In the genomic region with DNA sequence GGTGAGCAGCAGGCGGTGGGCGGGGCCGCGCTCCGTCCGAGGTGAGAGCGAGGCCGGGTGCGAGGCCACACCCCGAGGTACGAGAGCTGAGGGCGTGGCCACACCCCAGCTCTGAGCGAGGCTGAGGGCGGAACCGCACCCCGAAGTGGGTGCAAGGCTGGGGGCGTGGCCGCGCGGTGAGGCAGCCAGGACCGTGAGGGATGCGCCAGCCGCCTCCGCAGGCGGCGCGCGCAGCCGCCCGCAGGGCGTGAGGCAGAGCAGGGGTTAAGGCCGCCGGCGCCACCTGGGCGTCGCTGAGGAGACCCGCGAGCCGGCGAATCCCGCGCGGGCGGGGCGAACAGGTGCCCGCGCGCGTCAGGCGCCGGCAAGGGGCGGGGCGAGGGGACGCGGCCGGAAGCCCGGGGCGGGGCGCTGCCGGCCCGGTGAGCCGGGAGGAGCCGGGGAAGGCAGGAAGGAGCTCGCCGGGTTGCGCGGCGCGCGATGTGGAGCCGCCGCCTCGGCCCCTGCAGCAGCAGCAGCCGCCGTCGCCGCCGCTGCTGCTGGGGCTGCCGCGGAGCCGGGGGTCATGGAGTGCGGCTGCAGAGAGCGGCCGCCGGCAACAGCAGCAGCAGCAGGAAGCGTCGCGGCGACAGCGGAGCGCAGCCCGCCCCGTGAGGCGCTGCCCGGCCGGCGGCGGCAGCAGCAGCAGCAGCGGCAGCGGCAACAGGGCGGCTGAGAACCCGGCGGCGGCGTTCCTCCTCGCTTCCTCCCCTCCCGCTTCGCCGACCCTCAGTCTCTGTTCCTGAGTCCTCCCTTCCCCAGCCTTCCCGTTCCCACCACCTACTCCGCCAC, we compare ENCODE assay signal across 1 cellular context.
TF ChIP-seq lines count a peak whose summit lies in the region.

A gene with protein sequence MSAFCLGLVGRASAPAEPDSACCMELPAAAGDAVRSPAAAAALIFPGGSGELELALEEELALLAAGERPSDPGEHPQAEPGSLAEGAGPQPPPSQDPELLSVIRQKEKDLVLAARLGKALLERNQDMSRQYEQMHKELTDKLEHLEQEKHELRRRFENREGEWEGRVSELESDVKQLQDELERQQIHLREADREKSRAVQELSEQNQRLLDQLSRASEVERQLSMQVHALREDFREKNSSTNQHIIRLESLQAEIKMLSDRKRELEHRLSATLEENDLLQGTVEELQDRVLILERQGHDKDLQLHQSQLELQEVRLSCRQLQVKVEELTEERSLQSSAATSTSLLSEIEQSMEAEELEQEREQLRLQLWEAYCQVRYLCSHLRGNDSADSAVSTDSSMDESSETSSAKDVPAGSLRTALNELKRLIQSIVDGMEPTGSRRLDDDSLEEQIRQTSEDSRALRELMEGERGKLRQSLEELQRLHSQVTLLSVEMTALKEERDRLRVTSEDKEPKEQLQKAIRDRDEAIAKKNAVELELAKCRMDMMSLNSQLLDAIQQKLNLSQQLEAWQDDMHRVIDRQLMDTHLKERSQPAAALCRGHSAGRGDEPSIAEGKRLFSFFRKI (plus strand): TSS at position 449 of the 831 bp plus-strand sequence. CDS start 633 bp downstream, outside the sequence.

TF ChIP-seq in GM12878, 131 proteins besides CTCF, POLR2A, EP300 and RAD21 (continued from another document and continues in another):
- no peak for TF ChIP-seq NR2C2 (IDR thresholded peaks at IDR 0.05; ENCODE audit: borderline replicate concordance, control insufficient read depth, insufficient read length, low read depth)
- no peak for TF ChIP-seq CHD2 (IDR thresholded peaks at IDR 0.05; ENCODE audit: borderline replicate concordance, low read depth, low read length)
- TF ChIP-seq, protein P1, sequence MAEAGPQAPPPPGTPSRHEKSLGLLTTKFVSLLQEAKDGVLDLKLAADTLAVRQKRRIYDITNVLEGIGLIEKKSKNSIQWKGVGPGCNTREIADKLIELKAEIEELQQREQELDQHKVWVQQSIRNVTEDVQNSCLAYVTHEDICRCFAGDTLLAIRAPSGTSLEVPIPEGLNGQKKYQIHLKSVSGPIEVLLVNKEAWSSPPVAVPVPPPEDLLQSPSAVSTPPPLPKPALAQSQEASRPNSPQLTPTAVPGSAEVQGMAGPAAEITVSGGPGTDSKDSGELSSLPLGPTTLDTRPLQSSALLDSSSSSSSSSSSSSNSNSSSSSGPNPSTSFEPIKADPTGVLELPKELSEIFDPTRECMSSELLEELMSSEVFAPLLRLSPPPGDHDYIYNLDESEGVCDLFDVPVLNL (IDR thresholded peaks at IDR 0.05; ENCODE audit: low read depth, low read length): 0 out of 2 replicates have a peak, but pooled peaks have one; percentile 9
- TF ChIP-seq, protein P2, sequence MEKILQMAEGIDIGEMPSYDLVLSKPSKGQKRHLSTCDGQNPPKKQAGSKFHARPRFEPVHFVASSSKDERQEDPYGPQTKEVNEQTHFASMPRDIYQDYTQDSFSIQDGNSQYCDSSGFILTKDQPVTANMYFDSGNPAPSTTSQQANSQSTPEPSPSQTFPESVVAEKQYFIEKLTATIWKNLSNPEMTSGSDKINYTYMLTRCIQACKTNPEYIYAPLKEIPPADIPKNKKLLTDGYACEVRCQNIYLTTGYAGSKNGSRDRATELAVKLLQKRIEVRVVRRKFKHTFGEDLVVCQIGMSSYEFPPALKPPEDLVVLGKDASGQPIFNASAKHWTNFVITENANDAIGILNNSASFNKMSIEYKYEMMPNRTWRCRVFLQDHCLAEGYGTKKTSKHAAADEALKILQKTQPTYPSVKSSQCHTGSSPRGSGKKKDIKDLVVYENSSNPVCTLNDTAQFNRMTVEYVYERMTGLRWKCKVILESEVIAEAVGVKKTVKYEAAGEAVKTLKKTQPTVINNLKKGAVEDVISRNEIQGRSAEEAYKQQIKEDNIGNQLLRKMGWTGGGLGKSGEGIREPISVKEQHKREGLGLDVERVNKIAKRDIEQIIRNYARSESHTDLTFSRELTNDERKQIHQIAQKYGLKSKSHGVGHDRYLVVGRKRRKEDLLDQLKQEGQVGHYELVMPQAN (conservative IDR thresholded peaks at IDR 0.05): peak; percentile 94
- peak in 1 of 2 experiments; percentile 14; a peak in 1 of 4 replicates for TF ChIP-seq SRF (IDR thresholded peaks at IDR 0.05; ENCODE audit: low read depth in 2 of 2, low read length in 2 of 2)
- TF ChIP-seq, protein P3, sequence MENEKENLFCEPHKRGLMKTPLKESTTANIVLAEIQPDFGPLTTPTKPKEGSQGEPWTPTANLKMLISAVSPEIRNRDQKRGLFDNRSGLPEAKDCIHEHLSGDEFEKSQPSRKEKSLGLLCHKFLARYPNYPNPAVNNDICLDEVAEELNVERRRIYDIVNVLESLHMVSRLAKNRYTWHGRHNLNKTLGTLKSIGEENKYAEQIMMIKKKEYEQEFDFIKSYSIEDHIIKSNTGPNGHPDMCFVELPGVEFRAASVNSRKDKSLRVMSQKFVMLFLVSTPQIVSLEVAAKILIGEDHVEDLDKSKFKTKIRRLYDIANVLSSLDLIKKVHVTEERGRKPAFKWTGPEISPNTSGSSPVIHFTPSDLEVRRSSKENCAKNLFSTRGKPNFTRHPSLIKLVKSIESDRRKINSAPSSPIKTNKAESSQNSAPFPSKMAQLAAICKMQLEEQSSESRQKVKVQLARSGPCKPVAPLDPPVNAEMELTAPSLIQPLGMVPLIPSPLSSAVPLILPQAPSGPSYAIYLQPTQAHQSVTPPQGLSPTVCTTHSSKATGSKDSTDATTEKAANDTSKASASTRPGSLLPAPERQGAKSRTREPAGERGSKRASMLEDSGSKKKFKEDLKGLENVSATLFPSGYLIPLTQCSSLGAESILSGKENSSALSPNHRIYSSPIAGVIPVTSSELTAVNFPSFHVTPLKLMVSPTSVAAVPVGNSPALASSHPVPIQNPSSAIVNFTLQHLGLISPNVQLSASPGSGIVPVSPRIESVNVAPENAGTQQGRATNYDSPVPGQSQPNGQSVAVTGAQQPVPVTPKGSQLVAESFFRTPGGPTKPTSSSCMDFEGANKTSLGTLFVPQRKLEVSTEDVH (IDR thresholded peaks at IDR 0.05; ENCODE audit: low read depth, partially characterized antibody): no peak
- 0 out of 2 replicates have a peak, but pooled peaks have one; percentile 12 for TF ChIP-seq SMARCA5 (IDR thresholded peaks at IDR 0.05)
- TF ChIP-seq ETV6 (conservative IDR thresholded peaks at IDR 0.05 in 1 of 2, IDR thresholded peaks at IDR 0.05 in 1 of 2; ENCODE audit: borderline replicate concordance in 1 of 2, low read depth in 1 of 2): no peak
- TF ChIP-seq CBX5 (IDR thresholded peaks at IDR 0.05; ENCODE audit: low read depth): no peak
- peak; percentile 21; the same call in 1 of the 2 replicates for TF ChIP-seq RUNX3 (IDR thresholded peaks at IDR 0.05; ENCODE audit: low read length)
- TF ChIP-seq CBX3 (IDR thresholded peaks at IDR 0.05; ENCODE audit: borderline replicate concordance, low read depth): no peak
- TF ChIP-seq CREM (IDR thresholded peaks at IDR 0.05; ENCODE audit: low read depth): no peak
- TF ChIP-seq, protein P4, sequence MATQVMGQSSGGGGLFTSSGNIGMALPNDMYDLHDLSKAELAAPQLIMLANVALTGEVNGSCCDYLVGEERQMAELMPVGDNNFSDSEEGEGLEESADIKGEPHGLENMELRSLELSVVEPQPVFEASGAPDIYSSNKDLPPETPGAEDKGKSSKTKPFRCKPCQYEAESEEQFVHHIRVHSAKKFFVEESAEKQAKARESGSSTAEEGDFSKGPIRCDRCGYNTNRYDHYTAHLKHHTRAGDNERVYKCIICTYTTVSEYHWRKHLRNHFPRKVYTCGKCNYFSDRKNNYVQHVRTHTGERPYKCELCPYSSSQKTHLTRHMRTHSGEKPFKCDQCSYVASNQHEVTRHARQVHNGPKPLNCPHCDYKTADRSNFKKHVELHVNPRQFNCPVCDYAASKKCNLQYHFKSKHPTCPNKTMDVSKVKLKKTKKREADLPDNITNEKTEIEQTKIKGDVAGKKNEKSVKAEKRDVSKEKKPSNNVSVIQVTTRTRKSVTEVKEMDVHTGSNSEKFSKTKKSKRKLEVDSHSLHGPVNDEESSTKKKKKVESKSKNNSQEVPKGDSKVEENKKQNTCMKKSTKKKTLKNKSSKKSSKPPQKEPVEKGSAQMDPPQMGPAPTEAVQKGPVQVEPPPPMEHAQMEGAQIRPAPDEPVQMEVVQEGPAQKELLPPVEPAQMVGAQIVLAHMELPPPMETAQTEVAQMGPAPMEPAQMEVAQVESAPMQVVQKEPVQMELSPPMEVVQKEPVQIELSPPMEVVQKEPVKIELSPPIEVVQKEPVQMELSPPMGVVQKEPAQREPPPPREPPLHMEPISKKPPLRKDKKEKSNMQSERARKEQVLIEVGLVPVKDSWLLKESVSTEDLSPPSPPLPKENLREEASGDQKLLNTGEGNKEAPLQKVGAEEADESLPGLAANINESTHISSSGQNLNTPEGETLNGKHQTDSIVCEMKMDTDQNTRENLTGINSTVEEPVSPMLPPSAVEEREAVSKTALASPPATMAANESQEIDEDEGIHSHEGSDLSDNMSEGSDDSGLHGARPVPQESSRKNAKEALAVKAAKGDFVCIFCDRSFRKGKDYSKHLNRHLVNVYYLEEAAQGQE (IDR thresholded peaks at IDR 0.05; ENCODE audit: low read depth, low read length): 0 out of 2 replicates have a peak, but pooled peaks have one; percentile 43
- no peak for TF ChIP-seq SREBF2 (IDR thresholded peaks at IDR 0.05; ENCODE audit: low read length)
- no peak for TF ChIP-seq BRCA1 (IDR thresholded peaks at IDR 0.05; ENCODE audit: low read depth, low read length)
- TF ChIP-seq KAT2A (conservative IDR thresholded peaks at IDR 0.05; ENCODE audit: control insufficient read depth, low read depth, low read length): no peak
- 0 out of 2 replicates have a peak, but pooled peaks have one; percentile 50 for TF ChIP-seq TCF3 (IDR thresholded peaks at IDR 0.05; ENCODE audit: borderline replicate concordance, insufficient read depth, low read depth, low read length)
- TF ChIP-seq LARP7 (IDR thresholded peaks at IDR 0.05): peak; percentile 81; the same call in 1 of the 2 replicates
- no peak for TF ChIP-seq IRF4 (IDR thresholded peaks at IDR 0.05; ENCODE audit: low read depth, low read length)
- TF ChIP-seq NRF1 (conservative IDR thresholded peaks at IDR 0.05; ENCODE audit: low read depth, low read length): peak; percentile 21; the same call in 1 of the 2 replicates
- no peak for TF ChIP-seq GABPA (IDR thresholded peaks at IDR 0.05; ENCODE audit: low read depth)
- TF ChIP-seq, protein P5, sequence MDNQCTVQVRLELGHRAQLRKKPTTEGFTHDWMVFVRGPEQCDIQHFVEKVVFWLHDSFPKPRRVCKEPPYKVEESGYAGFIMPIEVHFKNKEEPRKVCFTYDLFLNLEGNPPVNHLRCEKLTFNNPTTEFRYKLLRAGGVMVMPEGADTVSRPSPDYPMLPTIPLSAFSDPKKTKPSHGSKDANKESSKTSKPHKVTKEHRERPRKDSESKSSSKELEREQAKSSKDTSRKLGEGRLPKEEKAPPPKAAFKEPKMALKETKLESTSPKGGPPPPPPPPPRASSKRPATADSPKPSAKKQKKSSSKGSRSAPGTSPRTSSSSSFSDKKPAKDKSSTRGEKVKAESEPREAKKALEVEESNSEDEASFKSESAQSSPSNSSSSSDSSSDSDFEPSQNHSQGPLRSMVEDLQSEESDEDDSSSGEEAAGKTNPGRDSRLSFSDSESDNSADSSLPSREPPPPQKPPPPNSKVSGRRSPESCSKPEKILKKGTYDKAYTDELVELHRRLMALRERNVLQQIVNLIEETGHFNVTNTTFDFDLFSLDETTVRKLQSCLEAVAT (IDR thresholded peaks at IDR 0.05): no peak
- TF ChIP-seq EGR1 (IDR thresholded peaks at IDR 0.05; ENCODE audit: borderline replicate concordance in 1 of 2, low read depth in 2 of 2, low read length in 2 of 2): peak in 1 of 2 experiments; percentile 84; a peak in 2 of 3 replicates
- TF ChIP-seq RELA (IDR thresholded peaks at IDR 0.05; ENCODE audit: borderline replicate concordance, partially characterized antibody): peak; percentile 38
- peak; percentile 54 for TF ChIP-seq DPF2 (IDR thresholded peaks at IDR 0.05)
- TF ChIP-seq, protein P6, sequence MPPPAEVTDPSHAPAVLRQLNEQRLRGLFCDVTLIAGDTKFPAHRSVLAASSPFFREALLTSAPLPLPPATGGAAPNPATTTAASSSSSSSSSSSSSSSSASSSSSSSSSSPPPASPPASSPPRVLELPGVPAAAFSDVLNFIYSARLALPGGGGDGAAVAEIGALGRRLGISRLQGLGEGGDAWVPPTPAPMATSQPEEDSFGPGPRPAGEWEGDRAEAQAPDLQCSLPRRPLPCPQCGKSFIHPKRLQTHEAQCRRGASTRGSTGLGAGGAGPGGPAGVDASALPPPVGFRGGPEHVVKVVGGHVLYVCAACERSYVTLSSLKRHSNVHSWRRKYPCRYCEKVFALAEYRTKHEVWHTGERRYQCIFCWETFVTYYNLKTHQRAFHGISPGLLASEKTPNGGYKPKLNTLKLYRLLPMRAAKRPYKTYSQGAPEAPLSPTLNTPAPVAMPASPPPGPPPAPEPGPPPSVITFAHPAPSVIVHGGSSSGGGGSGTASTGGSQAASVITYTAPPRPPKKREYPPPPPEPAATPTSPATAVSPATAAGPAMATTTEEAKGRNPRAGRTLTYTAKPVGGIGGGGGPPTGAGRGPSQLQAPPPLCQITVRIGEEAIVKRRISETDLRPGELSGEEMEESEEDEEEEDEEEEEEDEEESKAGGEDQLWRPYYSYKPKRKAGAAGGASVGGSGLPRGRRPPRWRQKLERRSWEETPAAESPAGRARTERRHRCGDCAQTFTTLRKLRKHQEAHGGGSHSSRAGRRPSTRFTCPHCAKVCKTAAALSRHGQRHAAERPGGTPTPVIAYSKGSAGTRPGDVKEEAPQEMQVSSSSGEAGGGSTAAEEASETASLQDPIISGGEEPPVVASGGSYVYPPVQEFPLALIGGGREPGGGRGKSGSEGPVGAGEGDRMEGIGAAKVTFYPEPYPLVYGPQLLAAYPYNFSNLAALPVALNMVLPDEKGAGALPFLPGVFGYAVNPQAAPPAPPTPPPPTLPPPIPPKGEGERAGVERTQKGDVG (CRISPR knock-in tag; IDR thresholded peaks at IDR 0.05): no peak
- no peak for TF ChIP-seq STAT1 (conservative IDR thresholded peaks at IDR 0.05)
- TF ChIP-seq, protein P7, sequence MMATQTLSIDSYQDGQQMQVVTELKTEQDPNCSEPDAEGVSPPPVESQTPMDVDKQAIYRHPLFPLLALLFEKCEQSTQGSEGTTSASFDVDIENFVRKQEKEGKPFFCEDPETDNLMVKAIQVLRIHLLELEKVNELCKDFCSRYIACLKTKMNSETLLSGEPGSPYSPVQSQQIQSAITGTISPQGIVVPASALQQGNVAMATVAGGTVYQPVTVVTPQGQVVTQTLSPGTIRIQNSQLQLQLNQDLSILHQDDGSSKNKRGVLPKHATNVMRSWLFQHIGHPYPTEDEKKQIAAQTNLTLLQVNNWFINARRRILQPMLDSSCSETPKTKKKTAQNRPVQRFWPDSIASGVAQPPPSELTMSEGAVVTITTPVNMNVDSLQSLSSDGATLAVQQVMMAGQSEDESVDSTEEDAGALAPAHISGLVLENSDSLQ (IDR thresholded peaks at IDR 0.05): 0 out of 2 replicates have a peak, but pooled peaks have one; percentile 14
